7 cellular contexts compared by ENCODE assay signal in genomic region chr1:31723828-31724359, GRCh38. TPM values are rescaled to one million over a fixed set of nuclear protein-coding genes. Genes with fewer than 3 reads are reported as not detected.
DNase-seq lines count a peak whose midpoint lies in the region; ATAC-seq and TF ChIP-seq lines count a peak whose summit lies in the region.

No MANE protein-coding gene starts in this region.

- no peak for ATAC-seq in lung (ENCODE audit: insufficient read depth, low FRiP score)
- no peak for ATAC-seq in gastroesophageal sphincter

- H3K27me3 ChIP-seq in SJSA1 (replicated peaks) (no peaks in the 10 kb centered on the region), lung (ENCODE audit: control insufficient read depth, insufficient read depth) (peaks cover 5% of the 10 kb centered on the region), esophagus squamous epithelium (peaks cover 0 to 32% (median 0%) of the 10 kb centered on the region in 4 donors), gastroesophageal sphincter (no peaks in the 10 kb centered on the region)

- 46 to 50% methylated on average over 5 of the region's 5 CpGs for WGBS in lung, 2 donors
- 35% methylated on average over 5 of the region's 5 CpGs for WGBS in esophagus squamous epithelium, 2 donors
- WGBS in gastroesophageal sphincter (ENCODE audit: low coverage in 1 of 2), 2 donors: 26 to 36% methylated on average over 2 to 3 of the region's 5 CpGs

- intact Hi-C loops in esophagus squamous epithelium (cut with DNase I): no loop called here

- TF ChIP-seq EP300 in gastroesophageal sphincter (IDR thresholded peaks at IDR 0.05): no peak

- DNase-seq in HK-2 (ENCODE audit: unreplicated experiment) (peak; percentile 72), SJSA1 (ENCODE audit: low read depth in 1 of 2, low spot score in 2 of 2) (peak; percentile 59 to 75), cerebellar cortex (ENCODE audit: low spot score) (peak; percentile 45), lung (ENCODE audit: low spot score) (peak; percentile 62), esophagus squamous epithelium (lab: John Stamatoyannopoulos, UW) (no peak), NCI-H510A treated with DMSO at 0.1 percent for 48 hours (lab: John Stamatoyannopoulos, UW) (no peak)

- TF ChIP-seq POLR2A in esophagus squamous epithelium (IDR thresholded peaks at IDR 0.05) (no peak), gastroesophageal sphincter (IDR thresholded peaks at IDR 0.05) (no peak)

- H3K36me3 ChIP-seq in SJSA1 (peaks cover 12% of the 10 kb centered on the region; the same call in 1 of the 2 replicates), lung (ENCODE audit: control insufficient read depth in 2 of 2, insufficient read depth in 2 of 2, low read length in 2 of 2) (no peaks in the 10 kb centered on the region), esophagus squamous epithelium (no peaks in the 10 kb centered on the region), gastroesophageal sphincter (no peaks in the 10 kb centered on the region)

- no peak for TF ChIP-seq CTCF in lung (IDR thresholded peaks at IDR 0.05; ENCODE audit: control extremely low read depth, extremely low read depth)
- TF ChIP-seq CTCF in esophagus squamous epithelium (IDR thresholded peaks at IDR 0.05): no peak
- TF ChIP-seq CTCF in gastroesophageal sphincter (IDR thresholded peaks at IDR 0.05): no peak

- H3K9me3 ChIP-seq in SJSA1 (replicated peaks): no peaks in the 10 kb centered on the region
- peaks cover 0 to 4% of the 10 kb centered on the region in 2 donors for H3K9me3 ChIP-seq in lung (ENCODE audit: control insufficient read depth in 2 of 2, insufficient read depth in 1 of 2, low read length in 1 of 2)
- H3K9me3 ChIP-seq in esophagus squamous epithelium: no peaks in the 10 kb centered on the region
- no peaks in the 10 kb centered on the region for H3K9me3 ChIP-seq in gastroesophageal sphincter

- H3K27ac ChIP-seq in SJSA1 (no peak overlapping the region), lung (ENCODE audit: low read depth in 1 of 2, low read length in 1 of 2) (no peak overlapping the region), esophagus squamous epithelium (no peak overlapping the region), gastroesophageal sphincter (no peak overlapping the region)

- H3K4me3 ChIP-seq in SJSA1: no peak overlapping the region
- no peak overlapping the region for H3K4me3 ChIP-seq in lung
- H3K4me3 ChIP-seq in esophagus squamous epithelium: no peak overlapping the region
- no peak overlapping the region for H3K4me3 ChIP-seq in gastroesophageal sphincter

- H3K4me1 ChIP-seq in SJSA1 (replicated peaks) (no peaks in the 10 kb centered on the region), lung (ENCODE audit: control insufficient read depth in 2 of 2, insufficient read depth in 2 of 2, low read length in 2 of 2) (no peaks in the 10 kb centered on the region), esophagus squamous epithelium (no peaks in the 10 kb centered on the region), gastroesophageal sphincter (no peaks in the 10 kb centered on the region)

RNA-seq across cellular contexts. Expression of gene COL16A1, which starts 20.1 kb away (rescaled TPM):
- total RNA-seq in SJSA1 (2014; rRNA removed; shearing (Covaris generic)): 365 and 404 TPM in 2 replicates
- 10 to 100 TPM; 63.0 to 83.2 TPM for total RNA-seq in lung
- 10 to 100 TPM; 16.5 to 23.7 TPM for polyA plus RNA-seq in lung
- total RNA-seq in esophagus squamous epithelium: 10 to 100 TPM in 2 of 4 donors, 1 to 10 TPM in 2; 8.8 to 35.5 (median 16.4) TPM
- total RNA-seq in gastroesophageal sphincter: 100 to 1,000 TPM in 3 of 4 donors, 10 to 100 TPM in 1; 67.2 to 169 (median 149) TPM

RNA-seq across cellular contexts. Expression of gene ADGRB2, which starts 40.2 kb away (rescaled TPM):
- total RNA-seq in SJSA1 (2014; rRNA removed; shearing (Covaris generic)): 15.4 and 15.8 TPM in 2 replicates
- 1 to 10 TPM; 1.8 to 7.6 TPM for total RNA-seq in lung
- under 1 TPM; 0.44 to 0.89 TPM for polyA plus RNA-seq in lung
- total RNA-seq in esophagus squamous epithelium: 1 to 10 TPM in 2 of 4 donors, under 1 TPM in 2; 0.18 to 2.1 (median 0.86) TPM
- 1 to 10 TPM; 1.7 to 6.0 (median 3.2) TPM for total RNA-seq in gastroesophageal sphincter

Comparison
In these comparisons a context has a peak if more than half of its experiments do, and no peak if none do; other contexts are left out.
1. DNase-seq: peak in HK-2 (single experiment), SJSA1 (2 of 2), cerebellar cortex (single experiment) and lung (single experiment); none in esophagus squamous epithelium (single experiment) and NCI-H510A treated with DMSO at 0.1 percent for 48 hours (single experiment).